In the genomic region with DNA sequence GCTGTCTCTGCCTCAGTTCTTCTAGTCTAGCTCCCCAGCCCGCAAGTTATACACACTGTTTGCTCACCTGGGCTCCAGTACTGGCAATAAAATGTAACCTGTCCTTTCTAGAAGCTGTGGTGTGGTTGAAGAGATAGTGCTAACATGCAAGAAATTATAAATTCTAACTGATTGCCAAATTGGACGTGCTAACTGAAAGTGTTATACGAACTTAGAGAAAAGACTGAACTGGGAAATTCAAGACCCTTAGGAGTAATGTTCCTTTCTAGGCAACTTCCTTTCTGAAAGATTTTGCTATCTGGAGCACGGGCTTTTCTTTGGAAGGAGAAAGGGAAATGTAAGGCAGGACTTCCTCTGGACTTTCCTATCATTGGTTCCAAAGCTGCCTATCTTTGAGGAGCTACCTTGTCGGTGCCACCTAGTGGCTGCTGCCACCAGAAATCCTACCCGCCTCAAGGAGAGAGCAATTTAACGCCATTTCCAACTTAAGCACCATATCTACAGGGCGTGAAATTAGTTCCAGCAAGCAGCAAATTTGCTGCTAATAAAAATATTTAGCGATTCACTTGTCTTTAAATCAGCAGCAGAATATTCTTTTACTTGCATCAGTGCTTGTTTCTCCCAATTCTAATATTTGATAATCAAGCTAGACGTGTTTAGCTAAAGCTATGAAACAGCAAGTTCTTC, we compare ENCODE assay signal across 8 cellular contexts. TPM values are rescaled to one million over a fixed set of nuclear protein-coding genes. Genes with fewer than 3 reads are reported as not detected.
DNase-seq lines count a peak whose midpoint lies in the region; ATAC-seq and TF ChIP-seq lines count a peak whose summit lies in the region.

No MANE protein-coding gene starts in this region.

- H3K27ac ChIP-seq in Peyer's patch, result no peak overlapping the region

- no peaks in the 10 kb centered on the region for H3K4me1 ChIP-seq in Peyer's patch

- H3K27me3 ChIP-seq in Peyer's patch, result no peaks in the 10 kb centered on the region

- no peaks in the 10 kb centered on the region for H3K36me3 ChIP-seq in Peyer's patch

- DNase-seq in AG10803 (ENCODE audit: low read depth) (peak; percentile 44), Peyer's patch (peak in 2 of 3 donors; percentile 52 to 75), T47D (ENCODE audit: low read depth in 1 of 2, low spot score in 1 of 2) (peak; percentile 83 to 95), left lobe of liver (ENCODE audit: low spot score) (peak; percentile 66)
- DNase-seq in stimulated activated naive CD8-positive, alpha-beta T cell treated with anti-CD3 and anti-CD28 coated beads, Interleukin-15, Interleukin-2, amounts not matched to agents 100 U/mL and 50 U/mL, for 24 hours, result peak; percentile 49

- no peaks in the 10 kb centered on the region for H3K9me3 ChIP-seq in Peyer's patch

- H3K4me3 ChIP-seq in AG10803 (ENCODE audit: low read length) (no peak overlapping the region), Peyer's patch (no peak overlapping the region)

- in situ Hi-C loops in T47D (cut with HindIII; ENCODE audit: low pct_unique_long_range_greater_than_20kb, low sequenced_read_pairs), result no loop called here

- ATAC-seq in GM18511 (IDR thresholded peaks at IDR 0.05; ENCODE audit: unreplicated experiment) (peak; percentile 91), HG03565 (IDR thresholded peaks at IDR 0.05; ENCODE audit: unreplicated experiment) (peak; percentile 53), left lobe of liver (peak; percentile 92), GM21515 (IDR thresholded peaks at IDR 0.05; ENCODE audit: unreplicated experiment) (no peak)
- peak; percentile 76 for ATAC-seq in stimulated activated naive CD8-positive, alpha-beta T cell treated with anti-CD3 and anti-CD28 coated beads, Interleukin-15, Interleukin-2, amounts not matched to agents 100 U/mL and 50 U/mL, for 24 hours

- no peak for TF ChIP-seq POLR2A in Peyer's patch (IDR thresholded peaks at IDR 0.05)

- TF ChIP-seq CTCF in AG10803 (conservative IDR thresholded peaks at IDR 0.05; ENCODE audit: low read length), result peak; percentile 45
- TF ChIP-seq CTCF in Peyer's patch (IDR thresholded peaks at IDR 0.05), result peak in 5 of 6 experiments; percentile 36 to 49 (median 38)

RNA-seq across cellular contexts. Expression of a gene that starts 12.7 kb away (rescaled TPM):
- 10 to 100 TPM; 11.4 to 19.2 (median 15.4) TPM for total RNA-seq in Peyer's patch
- total RNA-seq in left lobe of liver, result 9.3 TPM

RNA-seq across cellular contexts. Expression of a gene that starts 40.5 kb away (rescaled TPM):
- total RNA-seq in Peyer's patch (1 to 10 TPM in 2 of 4 donors, not detected in 2; 1.4 to 8.3 TPM), left lobe of liver (0.63 TPM)
